ENCODE assay signal across 1 cellular context in the genomic region with DNA sequence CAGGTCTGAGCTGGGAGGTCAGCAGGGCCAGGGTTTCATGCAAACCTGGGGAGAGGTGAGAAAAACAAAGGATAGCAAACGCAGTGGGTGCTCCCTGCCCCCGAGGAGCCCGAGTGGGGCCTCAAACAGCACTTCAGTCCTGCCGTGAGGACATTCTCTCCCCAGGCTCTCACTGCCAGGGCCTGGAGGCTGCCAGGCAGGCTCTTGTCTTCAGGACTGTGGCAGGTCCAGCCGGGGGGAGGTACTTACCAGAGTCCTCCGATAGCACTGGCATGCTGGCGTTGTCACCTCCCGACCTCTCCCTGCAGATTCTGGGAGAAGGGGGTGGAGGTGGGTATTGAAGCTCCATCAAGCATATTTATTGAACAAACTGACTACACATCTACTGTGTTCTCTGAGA.
TF ChIP-seq lines count a peak whose summit lies in the region.

No MANE protein-coding gene starts in this region.

TF ChIP-seq in H1, 55 proteins besides CTCF, POLR2A, EP300 and RAD21:
- TF ChIP-seq BACH1 (IDR thresholded peaks at IDR 0.05; ENCODE audit: low read length), result no peak
- no peak for TF ChIP-seq SP4 (IDR thresholded peaks at IDR 0.05; ENCODE audit: low read length)
- no peak for TF ChIP-seq FOSL1 (IDR thresholded peaks at IDR 0.05; ENCODE audit: insufficient read depth, low read depth, low read length)
- TF ChIP-seq BRCA1 (IDR thresholded peaks at IDR 0.05; ENCODE audit: low read depth, low read length), result no peak
- TF ChIP-seq HDAC2 (IDR thresholded peaks at IDR 0.05; ENCODE audit: borderline replicate concordance in 1 of 2, low read depth in 2 of 2, low read length in 2 of 2), result no peak
- no peak for TF ChIP-seq SIRT6 (IDR thresholded peaks at IDR 0.05; ENCODE audit: low read length)
- TF ChIP-seq EGR1 (IDR thresholded peaks at IDR 0.05; ENCODE audit: borderline replicate concordance, low read depth, low read length), result no peak
- no peak for TF ChIP-seq SIN3A (conservative IDR thresholded peaks at IDR 0.05 in 1 of 2, IDR thresholded peaks at IDR 0.05 in 1 of 2; ENCODE audit: low read depth in 1 of 2, low read length in 2 of 2)
- no peak for TF ChIP-seq CTBP2 (IDR thresholded peaks at IDR 0.05; ENCODE audit: borderline replicate concordance, insufficient read depth, insufficient read length, low read length)
- TF ChIP-seq, protein P1, sequence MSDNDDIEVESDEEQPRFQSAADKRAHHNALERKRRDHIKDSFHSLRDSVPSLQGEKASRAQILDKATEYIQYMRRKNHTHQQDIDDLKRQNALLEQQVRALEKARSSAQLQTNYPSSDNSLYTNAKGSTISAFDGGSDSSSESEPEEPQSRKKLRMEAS (IDR thresholded peaks at IDR 0.05), result no peak
- no peak for TF ChIP-seq POU5F1 (IDR thresholded peaks at IDR 0.05; ENCODE audit: low read depth, low read length)
- no peak for TF ChIP-seq SAP30 (IDR thresholded peaks at IDR 0.05; ENCODE audit: insufficient read depth, insufficient replicate concordance, low read length)
- no peak for TF ChIP-seq CREB1 (IDR thresholded peaks at IDR 0.05)
- no peak for TF ChIP-seq RNF2 (IDR thresholded peaks at IDR 0.05; ENCODE audit: borderline replicate concordance, low read depth, low read length, missing control alignments, poor library complexity, severe bottlenecking)
- TF ChIP-seq SIX5 (IDR thresholded peaks at IDR 0.05; ENCODE audit: low read depth, low read length), result no peak
- TF ChIP-seq SUZ12 (IDR thresholded peaks at IDR 0.05; ENCODE audit: low read length), result no peak
